1 cellular context compared by ENCODE assay signal in genomic region chr6:155147958-155148663, GRCh38.
TF ChIP-seq lines count a peak whose summit lies in the region.

No MANE protein-coding gene starts in this region.

TF ChIP-seq in H1, 55 proteins besides CTCF, POLR2A, EP300 and RAD21 (continued from another document):
- TF ChIP-seq CHD7 (IDR thresholded peaks at IDR 0.05; ENCODE audit: insufficient replicate concordance, low read length), result no peak
- no peak for TF ChIP-seq CHD2 (IDR thresholded peaks at IDR 0.05; ENCODE audit: low read length)
- TF ChIP-seq HDAC6 (IDR thresholded peaks at IDR 0.05; ENCODE audit: low read depth, low read length), result no peak
- TF ChIP-seq RBBP5 (IDR thresholded peaks at IDR 0.05; ENCODE audit: borderline replicate concordance, low read depth, low read length), result no peak
- TF ChIP-seq JUND (IDR thresholded peaks at IDR 0.05; ENCODE audit: low read length), result no peak
- no peak for TF ChIP-seq PHF8 (conservative IDR thresholded peaks at IDR 0.05; ENCODE audit: low read depth, low read length)
- no peak for TF ChIP-seq ATF2 (IDR thresholded peaks at IDR 0.05; ENCODE audit: low read length)
- no peak for TF ChIP-seq SAP30 (IDR thresholded peaks at IDR 0.05; ENCODE audit: insufficient read depth, insufficient replicate concordance, low read length)
- TF ChIP-seq TAF7 (optimal IDR thresholded peaks at IDR 0.05; ENCODE audit: borderline replicate concordance, low read depth, low read length), result no peak
- no peak for TF ChIP-seq E2F6 (IDR thresholded peaks at IDR 0.05)
- no peak for TF ChIP-seq USF2 (IDR thresholded peaks at IDR 0.05; ENCODE audit: low read length)
- no peak for TF ChIP-seq RFX5 (IDR thresholded peaks at IDR 0.05; ENCODE audit: borderline replicate concordance, low read depth, low read length)
- TF ChIP-seq KDM4A (IDR thresholded peaks at IDR 0.05; ENCODE audit: low read depth, low read length, severe bottlenecking), result no peak
- no peak for TF ChIP-seq EZH2 (IDR thresholded peaks at IDR 0.05; ENCODE audit: low read depth, low read length, severe bottlenecking)
- no peak for TF ChIP-seq SUZ12 (IDR thresholded peaks at IDR 0.05; ENCODE audit: low read length)
